ENCODE assay signal across 8 cellular contexts in genomic region chr15:78506971-78507830, GRCh38. TPM values are rescaled to one million over a fixed set of nuclear protein-coding genes. Genes with fewer than 3 reads are reported as not detected.
DNase-seq lines count a peak whose midpoint lies in the region; ATAC-seq, FAIRE-seq and TF ChIP-seq lines count a peak whose summit lies in the region.

A gene with protein sequence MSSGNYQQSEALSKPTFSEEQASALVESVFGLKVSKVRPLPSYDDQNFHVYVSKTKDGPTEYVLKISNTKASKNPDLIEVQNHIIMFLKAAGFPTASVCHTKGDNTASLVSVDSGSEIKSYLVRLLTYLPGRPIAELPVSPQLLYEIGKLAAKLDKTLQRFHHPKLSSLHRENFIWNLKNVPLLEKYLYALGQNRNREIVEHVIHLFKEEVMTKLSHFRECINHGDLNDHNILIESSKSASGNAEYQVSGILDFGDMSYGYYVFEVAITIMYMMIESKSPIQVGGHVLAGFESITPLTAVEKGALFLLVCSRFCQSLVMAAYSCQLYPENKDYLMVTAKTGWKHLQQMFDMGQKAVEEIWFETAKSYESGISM (plus strand): TSS chr15:78507577. CDS start chr15:78513089, 5,512 bp downstream.

- ATAC-seq in GM18907 (IDR thresholded peaks at IDR 0.05; ENCODE audit: unreplicated experiment) (peak; percentile 85), HG03159 (IDR thresholded peaks at IDR 0.05; ENCODE audit: unreplicated experiment) (peak; percentile 79), WTC11 (peak; percentile 94)

- POLR2A ChIA-PET in WTC11 (lab: Charles Lee) = interaction anchor here (0.9 to 1.9 kb wide), 2 partner anchors 58 to 208 kb away, joined by 3 to 7 read pairs; partner anchors contain the start of genes CHRNA5 and SKIC8

- no peak within 1 kb of the TSS for H3K27ac ChIP-seq in caudate nucleus (ENCODE audit: low read depth, low read length)
- H3K27ac ChIP-seq in small intestine (ENCODE audit: low read depth in 1 of 2, low read length in 1 of 2) = peak within 1 kb of the TSS; percentile 42 to 74

- no peaks in the 10 kb centered on the region for H3K36me3 ChIP-seq in small intestine (ENCODE audit: control insufficient read depth in 2 of 2, insufficient read depth in 2 of 2, low read length in 2 of 2)

- peak within 1 kb of the TSS; percentile 57 to 69 for H3K4me3 ChIP-seq in small intestine (ENCODE audit: low read depth in 1 of 2, low read length in 2 of 2)

- in situ Hi-C loops in ACHN (cut with HindIII; ENCODE audit: low pct_ligation_motif_present, low pct_unique_long_range_greater_than_20kb, low sequenced_read_pairs) = no loop called here

- H3K4me1 Mint-ChIP-seq in WTC11 = peaks cover 7% of the 10 kb centered on the region
- H3K4me1 Mint-ChIP-seq in immature natural killer cell = peaks cover 15 to 21% of the 10 kb centered on the region in 2 donors

- H3K36me3 Mint-ChIP-seq in WTC11 (peaks cover 3% of the 10 kb centered on the region; the same call in 1 of the 2 replicates), immature natural killer cell (peaks cover 0 to under 1% (median under 1%) of the 10 kb centered on the region in 3 donors)

- H3K4me3 Mint-ChIP-seq in WTC11 = peak within 1 kb of the TSS; percentile 90
- peak within 1 kb of the TSS; percentile 89 to 95 (median 91) for H3K4me3 Mint-ChIP-seq in immature natural killer cell

- TF ChIP-seq CTCF in WTC11 (IDR thresholded peaks at IDR 0.05) = no peak

- CTCF ChIA-PET in WTC11 (lab: Charles Lee) = interaction anchor here (1.0 to 1.3 kb wide), 5 partner anchors 25 to 84 kb away, joined by 3 to 10 read pairs (median 3); partner anchors contain the start of gene PSMA4

- peak within 1 kb of the TSS; percentile 93 for H3K27ac Mint-ChIP-seq in WTC11
- H3K27ac Mint-ChIP-seq in immature natural killer cell = peak within 1 kb of the TSS in 4 of 6 donors; percentile 48 to 85 (median 82)

- 1 to 3% (median 1%) methylated on average over 47 to 63 of the region's 63 CpGs for WGBS in small intestine, 3 donors

- DNase-seq in ACHN (peak; percentile 97), NCI-H2227 (lab: John Stamatoyannopoulos, UW; ENCODE audit: unreplicated experiment) (peak; percentile 95), WTC11 (ENCODE audit: low spot score) (peak; percentile 96), caudate nucleus (lab: John Stamatoyannopoulos, UW) (peak in 60 of 61 donors; percentile 37 to 97 (median 85)), immature natural killer cell (peak; percentile 34 to 41 (median 36)), small intestine (peak; percentile 99)

- no peaks in the 10 kb centered on the region for H3K27me3 ChIP-seq in small intestine (ENCODE audit: control insufficient read depth in 2 of 2, insufficient read depth in 2 of 2, low read length in 2 of 2)

- peaks cover 0 to 1% of the 10 kb centered on the region in 2 donors for H3K4me1 ChIP-seq in small intestine (ENCODE audit: control insufficient read depth in 2 of 2, insufficient read depth in 1 of 2, low read depth in 1 of 2, low read length in 1 of 2)

- H3K27me3 Mint-ChIP-seq in WTC11 (ENCODE audit: low read depth) (peaks cover 30% of the 10 kb centered on the region), immature natural killer cell (ENCODE audit: low read depth in 3 of 3) (peaks cover 3 to 14% (median 5%) of the 10 kb centered on the region in 3 donors)

- no peaks in the 10 kb centered on the region for H3K9me3 ChIP-seq in small intestine (ENCODE audit: control insufficient read depth, low read depth)

- peaks cover 18% of the 10 kb centered on the region for H3K9me3 Mint-ChIP-seq in WTC11
- no peaks in the 10 kb centered on the region for H3K9me3 Mint-ChIP-seq in immature natural killer cell

- no peak for FAIRE-seq in small intestine (lab: Jason Lieb, UNC)

TF ChIP-seq in WTC11, 78 proteins besides CTCF, POLR2A, EP300 and RAD21:
- 0 out of 2 replicates have a peak, but pooled peaks have one; percentile 14 for TF ChIP-seq MYBL2 (CRISPR knock-in tag; IDR thresholded peaks at IDR 0.05)
- TF ChIP-seq, protein P1, sequence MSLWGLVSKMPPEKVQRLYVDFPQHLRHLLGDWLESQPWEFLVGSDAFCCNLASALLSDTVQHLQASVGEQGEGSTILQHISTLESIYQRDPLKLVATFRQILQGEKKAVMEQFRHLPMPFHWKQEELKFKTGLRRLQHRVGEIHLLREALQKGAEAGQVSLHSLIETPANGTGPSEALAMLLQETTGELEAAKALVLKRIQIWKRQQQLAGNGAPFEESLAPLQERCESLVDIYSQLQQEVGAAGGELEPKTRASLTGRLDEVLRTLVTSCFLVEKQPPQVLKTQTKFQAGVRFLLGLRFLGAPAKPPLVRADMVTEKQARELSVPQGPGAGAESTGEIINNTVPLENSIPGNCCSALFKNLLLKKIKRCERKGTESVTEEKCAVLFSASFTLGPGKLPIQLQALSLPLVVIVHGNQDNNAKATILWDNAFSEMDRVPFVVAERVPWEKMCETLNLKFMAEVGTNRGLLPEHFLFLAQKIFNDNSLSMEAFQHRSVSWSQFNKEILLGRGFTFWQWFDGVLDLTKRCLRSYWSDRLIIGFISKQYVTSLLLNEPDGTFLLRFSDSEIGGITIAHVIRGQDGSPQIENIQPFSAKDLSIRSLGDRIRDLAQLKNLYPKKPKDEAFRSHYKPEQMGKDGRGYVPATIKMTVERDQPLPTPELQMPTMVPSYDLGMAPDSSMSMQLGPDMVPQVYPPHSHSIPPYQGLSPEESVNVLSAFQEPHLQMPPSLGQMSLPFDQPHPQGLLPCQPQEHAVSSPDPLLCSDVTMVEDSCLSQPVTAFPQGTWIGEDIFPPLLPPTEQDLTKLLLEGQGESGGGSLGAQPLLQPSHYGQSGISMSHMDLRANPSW (CRISPR knock-in tag; conservative IDR thresholded peaks at IDR 0.05; ENCODE audit: low read depth) = no peak
- 0 out of 2 replicates have a peak, but pooled peaks have one; percentile 9 for TF ChIP-seq ZNF423 (CRISPR knock-in tag; IDR thresholded peaks at IDR 0.05)
- TF ChIP-seq GABPB1 (CRISPR knock-in tag; IDR thresholded peaks at IDR 0.05) = peak; percentile 52; the same call in 1 of the 2 replicates
- TF ChIP-seq HMGXB4 (CRISPR knock-in tag; IDR thresholded peaks at IDR 0.05) = 0 out of 2 replicates have a peak, but pooled peaks have one; percentile 52
- TF ChIP-seq SP1 (CRISPR knock-in tag; conservative IDR thresholded peaks at IDR 0.05) = peak; percentile 60; the same call in 1 of the 2 replicates
- TF ChIP-seq ZNF121 (CRISPR knock-in tag; IDR thresholded peaks at IDR 0.05) = no peak

RNA-seq across cellular contexts. Expression of the gene that starts here (rescaled TPM):
- total RNA-seq in WTC11 (2021) = 3.1 to 4.9 TPM (median 4.4 TPM) in 3 replicates
- polyA plus RNA-seq in immature natural killer cell (under 1 TPM in 1 of 3 donors, not detected in 2; 0.31 TPM), small intestine (10 to 100 TPM in 1 of 3 donors, 1 to 10 TPM in 2; 6.8 to 12.4 (median 9.2) TPM)

Comparison
In these comparisons a context has a peak if more than half of its experiments do, and no peak if none do; other contexts are left out.
1. RNA of the gene that starts here (polyA plus RNA-seq): 6.8 to 12.4 TPM in small intestine; 0.31 TPM in immature natural killer cell; every median in the first group is over 4 times any median in the second.
2. Peak in DNase-seq in immature natural killer cell; RNA of the gene not detected or under 1 TPM.
3. DNase-seq: peak in every context shown above with its lines; median percentile 99 in small intestine; 97 in ACHN; 96 in WTC11; 95 in NCI-H2227; 85 in caudate nucleus; 36 in immature natural killer cell.
4. Peak in every context shown above with its lines, with median percentiles within 50 percentile points of each other: ATAC-seq.